Comparison of ENCODE assay signal across 8 cellular contexts in genomic region chr14:67738740-67739504, GRCh38. TPM values are rescaled to one million over a fixed set of nuclear protein-coding genes. Genes with fewer than 3 reads are reported as not detected.
A peak's percentile ranks its signal among the peaks of the same experiment; 100 is the strongest.
DNase-seq lines count a peak whose midpoint lies in the region; ATAC-seq and TF ChIP-seq lines count a peak whose summit lies in the region.

No MANE protein-coding gene starts in this region.

- H3K27me3 Mint-ChIP-seq in CD8-positive, alpha-beta T cell (ENCODE audit: low read depth): no peaks in the 10 kb centered on the region

- H3K36me3 Mint-ChIP-seq in CD8-positive, alpha-beta T cell: no peaks in the 10 kb centered on the region

- WGBS in lung, 2 donors: 73 to 80% methylated on average over 12 of the region's 12 CpGs

- no peak overlapping the region for H3K27ac ChIP-seq in brain microvascular endothelial cell
- no peak overlapping the region for H3K27ac ChIP-seq in lung (ENCODE audit: low read depth in 1 of 2, low read length in 1 of 2)
- no peak overlapping the region for H3K27ac ChIP-seq in CD8-positive, alpha-beta T cell (ENCODE audit: low read depth, low read length)

- peak; percentile 79 for DNase-seq in AG09319 (ENCODE audit: extremely low read depth, low read depth)
- peak; percentile 64 for DNase-seq in HuH-7 (ENCODE audit: low spot score)
- peak; percentile 97 for DNase-seq in brain microvascular endothelial cell
- peak; percentile 37 for DNase-seq in lung (ENCODE audit: low spot score)
- no peak for DNase-seq in activated gamma-delta T cell treated with Interleukin-2 at 50 U/mL for 16 hours
- DNase-seq in CD8-positive, alpha-beta T cell: no peak

- no peaks in the 10 kb centered on the region for H3K9me3 Mint-ChIP-seq in CD8-positive, alpha-beta T cell

- no peak overlapping the region for H3K27ac Mint-ChIP-seq in CD8-positive, alpha-beta T cell

- CTCF ChIA-PET in CD8-positive, alpha-beta T cell (lab: Charles Lee): no interaction called here

- no peaks in the 10 kb centered on the region for H3K4me1 Mint-ChIP-seq in CD8-positive, alpha-beta T cell (ENCODE audit: low read depth)

- no peaks in the 10 kb centered on the region for H3K27me3 ChIP-seq in brain microvascular endothelial cell (replicated peaks)
- H3K27me3 ChIP-seq in lung (ENCODE audit: control insufficient read depth, insufficient read depth): no peaks in the 10 kb centered on the region
- H3K27me3 ChIP-seq in CD8-positive, alpha-beta T cell (ENCODE audit: insufficient read depth, low read length): no peaks in the 10 kb centered on the region

- in situ Hi-C loops in brain microvascular endothelial cell (cut with HindIII; ENCODE audit: low pct_ligation_motif_present, low sequenced_read_pairs): no loop called here

- peaks cover 0 to 3% of the 10 kb centered on the region in 2 donors for H3K4me1 ChIP-seq in lung (ENCODE audit: control insufficient read depth in 2 of 2, insufficient read depth in 2 of 2, low read length in 2 of 2)
- H3K4me1 ChIP-seq in CD8-positive, alpha-beta T cell (ENCODE audit: insufficient read depth, low read length): no peaks in the 10 kb centered on the region

- intact Hi-C loops in CD8-positive, alpha-beta T cell (cut with DNase I, micrococcal nuclease): no loop called here

- no peak overlapping the region for H3K4me3 ChIP-seq in brain microvascular endothelial cell (ENCODE audit: low read depth, low read length)
- no peak overlapping the region for H3K4me3 ChIP-seq in lung
- H3K4me3 ChIP-seq in CD8-positive, alpha-beta T cell (ENCODE audit: low read depth, low read length): no peak overlapping the region

- H3K4me3 Mint-ChIP-seq in CD8-positive, alpha-beta T cell: no peak overlapping the region

- ATAC-seq in lung (ENCODE audit: insufficient read depth, low FRiP score) (no peak), GM18861 (IDR thresholded peaks at IDR 0.05; ENCODE audit: unreplicated experiment) (no peak), HG03159 (IDR thresholded peaks at IDR 0.05; ENCODE audit: unreplicated experiment) (no peak)
- no peak for ATAC-seq in CD8-positive, alpha-beta T cell

- H3K36me3 ChIP-seq in brain microvascular endothelial cell (replicated peaks) (no peaks in the 10 kb centered on the region), lung (ENCODE audit: control insufficient read depth in 2 of 2, insufficient read depth in 2 of 2, low read length in 2 of 2) (no peaks in the 10 kb centered on the region)
- no peaks in the 10 kb centered on the region for H3K36me3 ChIP-seq in CD8-positive, alpha-beta T cell (ENCODE audit: insufficient read depth, low read length)

- POLR2A ChIA-PET in CD8-positive, alpha-beta T cell (lab: Charles Lee): interaction anchor here (0.7 kb wide), 1 partner anchor 1669 kb away, joined by 3 read pairs; no protein-coding TSS in a partner anchor

- H3K9me3 ChIP-seq in lung (ENCODE audit: control insufficient read depth in 2 of 2, insufficient read depth in 1 of 2, low read length in 1 of 2): peaks cover 0 to 2% of the 10 kb centered on the region in 2 donors
- no peaks in the 10 kb centered on the region for H3K9me3 ChIP-seq in CD8-positive, alpha-beta T cell (ENCODE audit: low read length)

- TF ChIP-seq CTCF in AG09319 (IDR thresholded peaks at IDR 0.05; ENCODE audit: low read depth, low read length) (no peak), brain microvascular endothelial cell (IDR thresholded peaks at IDR 0.05; ENCODE audit: low read depth, low read length, missing control alignments) (no peak), lung (IDR thresholded peaks at IDR 0.05; ENCODE audit: control extremely low read depth, extremely low read depth) (no peak)
- TF ChIP-seq CTCF in CD8-positive, alpha-beta T cell (IDR thresholded peaks at IDR 0.05): no peak

RNA-seq across cellular contexts. Expression of gene RDH12, which starts 37.2 kb away (rescaled TPM):
- total RNA-seq in lung: under 1 TPM in 1 of 2 donors, not detected in 1; 0.25 TPM
- under 1 TPM; 0.06 to 0.22 TPM for polyA plus RNA-seq in lung
- not detected for total RNA-seq in CD8-positive, alpha-beta T cell

RNA-seq across cellular contexts. Expression of gene RDH11, which starts 43.4 kb away (rescaled TPM):
- 10 to 100 TPM; 73.7 to 80.3 TPM for total RNA-seq in lung
- 10 to 100 TPM; 42.0 to 60.3 TPM for polyA plus RNA-seq in lung
- total RNA-seq in CD8-positive, alpha-beta T cell: 10 to 100 TPM; 13.9 to 14.5 TPM

Comparison
In these comparisons a context has a peak if more than half of its experiments do, and no peak if none do; other contexts are left out.
1. DNase-seq: peak in AG09319 (single experiment), HuH-7 (single experiment), brain microvascular endothelial cell (single experiment) and lung (single experiment); none in activated gamma-delta T cell treated with Interleukin-2 at 50 U/mL for 16 hours (single experiment) and CD8-positive, alpha-beta T cell (0 of 7).
2. RNA of gene RDH11, which starts 43.4 kb away (total RNA-seq): 73.7 to 80.3 TPM in lung; 13.9 to 14.5 TPM in CD8-positive, alpha-beta T cell; every median in the first group is over 4 times any median in the second.